ENCODE assay signal across 33 cellular contexts in the genomic region with DNA sequence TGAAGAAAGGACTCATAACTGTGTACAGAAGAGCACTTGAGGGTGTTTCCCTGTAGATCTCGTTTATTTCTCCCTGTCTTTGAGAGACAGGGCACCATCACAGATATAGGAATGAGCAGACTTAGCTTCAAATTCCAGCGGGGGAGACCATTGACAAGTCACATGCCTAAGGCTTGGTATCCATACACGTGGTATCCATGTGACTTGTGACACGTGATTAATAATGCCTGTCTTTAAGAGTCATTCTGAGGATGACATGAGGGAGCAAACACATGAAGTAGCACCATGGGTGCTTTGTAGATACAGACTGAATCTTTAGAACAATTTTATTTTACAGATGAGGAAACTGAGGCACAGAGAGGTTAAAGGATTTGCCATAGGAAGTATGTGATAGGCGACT.
"Had no signal": no experiment of that assay in that cellular context is flagged by ENCODE, and none has a peak within 500 bp of the region (broad histone marks: within the 10 kb centered on the region; RNA-seq: fewer than 3 reads in every experiment).

No MANE protein-coding gene starts in this region.

- H3K4me1 ChIP-seq: adrenal gland, breast epithelium had no signal

- DNase-seq: activated B cell treated with CpG ODN at 0.5 μM for 24 hours; activated CD4-positive, alpha-beta memory T cell treated with anti-CD3 and anti-CD28 coated beads for 36 hours; activated CD4-positive, alpha-beta T cell treated with anti-CD3 and anti-CD28 coated beads for 4 hours; activated CD4-positive, alpha-beta T cell treated with anti-CD3 and anti-CD28 coated beads, Interleukin-2, amount 10 ng/mL, durations not matched to agents 24 days and 14 days; activated CD4-positive, alpha-beta T cell treated with anti-CD3 and anti-CD28 coated beads, Interleukin-2, amount 50 U/mL, for 1 hour; activated CD4-positive, alpha-beta T cell treated with anti-CD3 and anti-CD28 coated beads, Interleukin-2, amount 50 U/mL, for 4 hours; activated CD4-positive, CD25-positive, alpha-beta regulatory T cell treated with anti-CD3 and anti-CD28 coated beads, Interleukin-2, amount 50 U/mL, for 72 hours; activated CD8-positive, alpha-beta memory T cell treated with anti-CD3 and anti-CD28 coated beads, Interleukin-2, amount 50 U/mL, for 4 hours; activated CD8-positive, alpha-beta T cell treated with anti-CD3 and anti-CD28 coated beads for 36 hours; activated effector memory CD4-positive, alpha-beta T cell treated with anti-CD3 and anti-CD28 coated beads, Interleukin-2, amount 50 U/mL, for 16 hours; activated gamma-delta T cell treated with Interleukin-2 at 50 U/mL for 16 hours; activated naive CD4-positive, alpha-beta T cell; activated naive CD4-positive, alpha-beta T cell treated with anti-CD3 and anti-CD28 coated beads for 36 hours; activated naive CD4-positive, alpha-beta T cell treated with anti-CD3 and anti-CD28 coated beads, Interleukin-2, amount 50 U/mL, for 16 hours; activated naive CD8-positive, alpha-beta T cell treated with anti-CD3 and anti-CD28 coated beads for 36 hours; activated T-cell treated with anti-CD3 and anti-CD28 coated beads for 4 hours; activated T-cell treated with anti-CD3 and anti-CD28 coated beads, Interleukin-2, amount 50 U/mL, for 1 hour; activated T-cell treated with anti-CD3 and anti-CD28 coated beads, Interleukin-2, amount 50 U/mL, for 4 hours; activated T-cell treated with anti-CD3 and anti-CD28 coated beads, Interleukin-2, amount 50 U/mL, for 72 hours; adrenal gland; amniotic stem cell; aorta; body of pancreas; brain microvascular endothelial cell; central memory CD4-positive, alpha-beta T cell; T-helper 1 cell; T-helper 2 cell; T-helper 9 cell had no signal

- ATAC-seq: activated CD8-positive, alpha-beta T cell treated with anti-CD3 and anti-CD28 coated beads for 36 hours; activated naive CD4-positive, alpha-beta T cell treated with anti-CD3 and anti-CD28 coated beads, Interleukin-2, amount 50 U/mL, for 72 hours; activated T-cell treated with anti-CD3 and anti-CD28 coated beads, Interleukin-2, amount 50 U/mL, for 4 hours; activated T-cell treated with anti-CD3 and anti-CD28 coated beads, Interleukin-2, amount 50 U/mL, for 72 hours; activated T-helper 17 cell treated with anti-CD3 and anti-CD28 coated beads, Interleukin-2, amount 50 U/mL, for 72 hours; body of pancreas had no signal

- H3K4me3 ChIP-seq: adrenal gland, body of pancreas, breast epithelium had no signal

- H3K27me3 ChIP-seq: adrenal gland, body of pancreas, brain microvascular endothelial cell, breast epithelium had no signal

- FAIRE-seq: TTC549 had no signal

- H3K27ac ChIP-seq: adrenal gland, body of pancreas, brain microvascular endothelial cell, breast epithelium, VCaP had no signal

- H3K9me3 ChIP-seq: adrenal gland, body of pancreas, breast epithelium had no signal

- H3K36me3 ChIP-seq: adrenal gland, brain microvascular endothelial cell, breast epithelium had no signal
